ENCODE assay signal across 8 cellular contexts in the genomic region with DNA sequence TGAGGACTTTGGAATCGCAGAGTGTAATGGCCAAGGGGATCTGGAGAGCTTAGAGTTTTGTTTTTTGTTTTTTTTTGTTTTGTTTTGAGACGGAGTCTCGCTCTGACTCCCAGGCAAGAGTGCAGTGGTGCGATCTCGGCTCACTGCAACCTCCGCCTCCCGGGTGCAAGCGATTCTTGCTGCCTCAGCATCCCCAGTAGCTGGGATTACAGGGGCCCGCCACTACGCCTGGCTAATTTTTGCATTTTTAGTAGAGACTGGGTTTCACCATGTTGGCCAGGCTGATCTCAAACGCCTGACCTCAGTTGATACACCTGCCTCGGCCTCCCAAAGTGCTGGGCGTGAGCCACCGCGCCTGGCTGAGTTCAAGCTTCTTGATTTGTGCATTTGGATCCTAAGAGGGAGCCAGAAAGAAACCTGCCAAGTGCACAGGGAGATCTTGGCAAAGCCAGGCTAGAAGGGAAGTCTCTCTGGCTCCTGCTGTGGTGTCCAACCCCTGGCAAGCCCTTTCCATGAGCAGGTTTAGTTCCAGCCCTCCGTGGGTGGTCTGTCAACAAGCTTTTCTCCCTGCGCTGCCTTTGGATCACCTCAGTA. TPM values are rescaled to one million over a fixed set of nuclear protein-coding genes. Genes with fewer than 3 reads are reported as not detected.
DNase-seq lines count a peak whose midpoint lies in the region; ATAC-seq and TF ChIP-seq lines count a peak whose summit lies in the region.

No MANE protein-coding gene starts in this region.

- ATAC-seq in right lobe of liver (peak; percentile 21 to 38 (median 30)), GM19035 (IDR thresholded peaks at IDR 0.05; ENCODE audit: unreplicated experiment) (no peak), HG03045 (IDR thresholded peaks at IDR 0.05; ENCODE audit: unreplicated experiment) (no peak), HG03439 (IDR thresholded peaks at IDR 0.05; ENCODE audit: unreplicated experiment) (no peak), HG02870 (IDR thresholded peaks at IDR 0.05; ENCODE audit: unreplicated experiment) (no peak)
- ATAC-seq in stimulated activated naive CD8-positive, alpha-beta T cell treated with anti-CD3 and anti-CD28 coated beads, Interleukin-15, amount 100 ng/mL, for 72 hours = no peak

- WGBS in HUES64 = 26% methylated on average over 17 of the region's 17 CpGs
- WGBS in mammary epithelial cell (ENCODE audit: low coverage, missing lambda C conversion rate) = 54% methylated on average over 13 of the region's 17 CpGs
- WGBS in right lobe of liver (ENCODE audit: insufficient coverage, low coverage, low lambda C conversion rate, missing lambda C conversion rate) = 20% methylated on average over 9 of the region's 17 CpGs

- dilution Hi-C loops in mammary epithelial cell (cut with HindIII; ENCODE audit: low sequenced_read_pairs) = no loop called here

- H3K9ac ChIP-seq in HUES64 (ENCODE audit: low read depth, low read length) = 0 out of 2 replicates have a peak overlapping the region, but pooled peaks have one; percentile 46
- H3K9ac ChIP-seq in mammary epithelial cell (ENCODE audit: insufficient read depth, low read length) = no peak overlapping the region

- no peak for DNase-seq in mammary epithelial cell
- peak in 1 of 3 donors; percentile 64 for DNase-seq in right lobe of liver
- DNase-seq in stimulated activated naive CD8-positive, alpha-beta T cell treated with anti-CD3 and anti-CD28 coated beads, Interleukin-15, amount 100 ng/mL, for 72 hours = no peak

- peak overlapping the region; percentile 79 to 85 for H3K4me3 Mint-ChIP-seq in stimulated activated naive CD8-positive, alpha-beta T cell treated with anti-CD3 and anti-CD28 coated beads, Interleukin-15, amount 100 ng/mL, for 72 hours

- H3K4me1 ChIP-seq in HUES64 (ENCODE audit: insufficient read depth, low read length) (peaks cover 3% of the 10 kb centered on the region; the same call in 1 of the 2 replicates), mammary epithelial cell (ENCODE audit: insufficient read depth, low read length) (no peaks in the 10 kb centered on the region), right lobe of liver (peaks cover 0 to 7% (median 3%) of the 10 kb centered on the region in 4 donors)

- in situ Hi-C loops in mammary epithelial cell (cut with MboI; ENCODE audit: low sequenced_read_pairs in 2 of 2) = no loop called here

- H3K4me2 ChIP-seq in mammary epithelial cell (ENCODE audit: insufficient read depth, low read depth, low read length) = peak overlapping the region; percentile 85

- H3K36me3 ChIP-seq in HUES64 (ENCODE audit: insufficient read depth, low read length) = no peaks in the 10 kb centered on the region
- H3K36me3 ChIP-seq in mammary epithelial cell (ENCODE audit: insufficient read depth, low read length) = no peaks in the 10 kb centered on the region
- H3K36me3 ChIP-seq in right lobe of liver = no peaks in the 10 kb centered on the region

- peaks cover 40% of the 10 kb centered on the region for H3K27me3 Mint-ChIP-seq in stimulated activated naive CD8-positive, alpha-beta T cell treated with anti-CD3 and anti-CD28 coated beads, Interleukin-15, amount 100 ng/mL, for 72 hours

- TF ChIP-seq POLR2A in right lobe of liver (IDR thresholded peaks at IDR 0.05) = no peak

- H3K27me3 ChIP-seq in HUES64 (ENCODE audit: insufficient read depth, low read length) = peaks cover 33% of the 10 kb centered on the region
- H3K27me3 ChIP-seq in mammary epithelial cell (ENCODE audit: insufficient read depth, low read length) = no peaks in the 10 kb centered on the region
- H3K27me3 ChIP-seq in right lobe of liver = no peaks in the 10 kb centered on the region

- intact Hi-C loops in mammary epithelial cell (cut with micrococcal nuclease) = loop anchor here (1.0 kb wide), 1 partner anchor 7 kb away; no protein-coding TSS in a partner anchor
- intact Hi-C loops in right lobe of liver (cut with DNase I) = no loop called here

- no peaks in the 10 kb centered on the region for H3K79me2 ChIP-seq in mammary epithelial cell (ENCODE audit: insufficient read depth, low read length)

- no peaks in the 10 kb centered on the region for H4K20me1 ChIP-seq in mammary epithelial cell (ENCODE audit: insufficient read depth, low read length)

- H3K27ac Mint-ChIP-seq in stimulated activated naive CD8-positive, alpha-beta T cell treated with anti-CD3 and anti-CD28 coated beads, Interleukin-15, amount 100 ng/mL, for 72 hours = no peak overlapping the region

- peaks cover 14% of the 10 kb centered on the region for H3K9me3 ChIP-seq in HUES64 (ENCODE audit: insufficient read depth, low read depth, low read length)
- peaks cover 17% of the 10 kb centered on the region for H3K9me3 ChIP-seq in mammary epithelial cell (replicated peaks; ENCODE audit: insufficient read depth, low read length)
- no peaks in the 10 kb centered on the region for H3K9me3 ChIP-seq in right lobe of liver

- H3K9me3 Mint-ChIP-seq in stimulated activated naive CD8-positive, alpha-beta T cell treated with anti-CD3 and anti-CD28 coated beads, Interleukin-15, amount 100 ng/mL, for 72 hours = peaks cover 0 to 22% of the 10 kb centered on the region in 2 donors

- peak overlapping the region; percentile 59 for H3K4me3 ChIP-seq in HUES64 (ENCODE audit: low read length)
- peak overlapping the region; percentile 17 to 61 (median 54) for H3K4me3 ChIP-seq in mammary epithelial cell (replicated peaks in 1 of 3; ENCODE audit: insufficient read depth in 1 of 3, low read depth in 2 of 3, low read length in 3 of 3)
- peak overlapping the region; percentile 43 to 71 (median 70) for H3K4me3 ChIP-seq in right lobe of liver

- no TSS peak for BruUV-seq in mammary epithelial cell (replicated peaks; lab: Mats Ljungman, UMichigan)

- H2AFZ ChIP-seq in mammary epithelial cell (ENCODE audit: low read depth, low read length) = peak overlapping the region; percentile 91

- TF ChIP-seq CTCF in mammary epithelial cell (conservative IDR thresholded peaks at IDR 0.05 in 1 of 2, IDR thresholded peaks at IDR 0.05 in 1 of 2; ENCODE audit: extremely low read depth in 1 of 2, insufficient read depth in 1 of 2, low read depth in 1 of 2, low read length in 2 of 2) (no peak), right lobe of liver (IDR thresholded peaks at IDR 0.05) (no peak)

- H3K27ac ChIP-seq in HUES64 (ENCODE audit: low read depth, low read length) (no peak overlapping the region), mammary epithelial cell (ENCODE audit: insufficient read depth, low read depth, low read length) (no peak overlapping the region), right lobe of liver (peak overlapping the region in 2 of 3 donors; percentile 77 to 88)

- H3K4me1 Mint-ChIP-seq in stimulated activated naive CD8-positive, alpha-beta T cell treated with anti-CD3 and anti-CD28 coated beads, Interleukin-15, amount 100 ng/mL, for 72 hours = peaks cover 15% of the 10 kb centered on the region

- CTCF ChIA-PET in mammary epithelial cell (lab: Charles Lee; ENCODE audit: low non-redundant PET) = no interaction called here

RNA-seq across cellular contexts. Expression of a gene that starts 0.9 kb away (rescaled TPM):
- polyA plus RNA-seq in HUES64 (2013, experiment 1 of 2) = 7.5 TPM
- polyA plus RNA-seq in HUES64 (2013, experiment 2 of 2) = 4.6 TPM
- total RNA-seq in mammary epithelial cell (10 to 100 TPM; 14.7 to 21.0 TPM), right lobe of liver (10 to 100 TPM; 26.6 to 48.7 (median 33.5) TPM)
- polyA plus RNA-seq in mammary epithelial cell = 4.1 TPM
- polyA minus RNA-seq in mammary epithelial cell = 5.0 TPM

RNA-seq across cellular contexts. Expression of a gene that starts 54.4 kb away (rescaled TPM):
- 12.5 TPM for polyA plus RNA-seq in HUES64 (2013, experiment 1 of 2)
- polyA plus RNA-seq in HUES64 (2013, experiment 2 of 2) = 11.9 TPM
- 10 to 100 TPM; 28.2 to 29.0 TPM for total RNA-seq in mammary epithelial cell
- polyA plus RNA-seq in mammary epithelial cell = 24.5 TPM
- 96.1 TPM for polyA minus RNA-seq in mammary epithelial cell
- 10 to 100 TPM in 5 of 6 experiments, 1 to 10 TPM in 1; 8.5 to 13.0 (median 12.2) TPM for total RNA-seq in right lobe of liver

Comparison
In these comparisons a context has a peak if more than half of its experiments do, and no peak if none do; other contexts are left out.
1. H3K27ac ChIP-seq: peak in right lobe of liver (2 of 3); none in HUES64 (single experiment) and mammary epithelial cell (single experiment).
2. ATAC-seq: peak in right lobe of liver (4 of 4); none in stimulated activated naive CD8-positive, alpha-beta T cell treated with anti-CD3 and anti-CD28 coated beads, Interleukin-15, amount 100 ng/mL, for 72 hours (single experiment), GM19035 (single experiment), HG03045 (single experiment), HG03439 (single experiment) and HG02870 (single experiment).
3. Peak in every context shown above with its lines, with median percentiles within 50 percentile points of each other: H3K4me3 ChIP-seq.